In the genomic region with DNA sequence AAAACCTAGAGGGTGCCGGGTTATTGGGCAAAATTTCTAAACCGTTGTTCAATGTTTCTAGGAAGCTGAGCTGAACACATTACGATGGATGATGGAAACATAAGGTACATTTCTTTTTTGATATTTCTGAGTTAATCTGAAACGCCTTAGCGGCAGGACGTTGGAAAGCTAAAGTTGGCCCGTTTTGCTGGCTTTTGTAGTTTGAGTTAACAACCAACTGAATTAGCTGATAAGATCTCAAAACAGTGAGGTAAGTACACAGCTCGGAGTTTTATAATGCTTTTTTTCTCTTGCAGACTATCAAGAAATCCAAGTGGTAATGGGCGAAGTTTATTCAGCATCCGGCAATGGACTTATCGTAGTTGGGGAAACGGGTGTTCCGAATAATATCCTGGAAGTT, we compare ENCODE assay signal across 8 cellular contexts.
A peak's percentile ranks its signal among the peaks of the same experiment; 100 is the strongest.
DNase-seq lines count a peak whose midpoint lies in the region; ATAC-seq and TF ChIP-seq lines count a peak whose summit lies in the region.

No MANE protein-coding gene starts in this region.

- DNase-seq in AG04450 (ENCODE audit: low read depth, low spot score) (no peak), LNCaP clone FGC (ENCODE audit: low read depth) (peak; percentile 46), choroid plexus epithelial cell (ENCODE audit: low read depth) (no peak), NCI-H2107 treated with DMSO at 0.1 percent for 48 hours (lab: John Stamatoyannopoulos, UW; ENCODE audit: unreplicated experiment) (no peak)

- H3K4me1 ChIP-seq in muscle layer of duodenum (ENCODE audit: control insufficient read depth in 1 of 2, insufficient read depth in 2 of 2, low read length in 2 of 2), result peaks cover 10 to 16% of the 10 kb centered on the region in 2 donors

- H3K9me3 ChIP-seq in AG04450 (ENCODE audit: control insufficient read depth, insufficient read depth, low read length), result no peaks in the 10 kb centered on the region
- H3K9me3 ChIP-seq in muscle layer of duodenum (ENCODE audit: control insufficient read depth in 1 of 2, low read length in 2 of 2), result no peaks in the 10 kb centered on the region

- H3K27ac ChIP-seq in AG04450 (ENCODE audit: low read depth, low read length), result peak overlapping the region; percentile 83
- peak overlapping the region; percentile 97 for H3K27ac ChIP-seq in muscle layer of duodenum (ENCODE audit: low read length)

- no peaks in the 10 kb centered on the region for H3K36me3 ChIP-seq in muscle layer of duodenum (ENCODE audit: control insufficient read depth in 1 of 2, insufficient read depth in 2 of 2, low read length in 2 of 2)

- no peak for ATAC-seq in GM21423 (IDR thresholded peaks at IDR 0.05; ENCODE audit: unreplicated experiment)
- ATAC-seq in GM21367 (IDR thresholded peaks at IDR 0.05; ENCODE audit: unreplicated experiment), result no peak
- ATAC-seq in HG03045 (IDR thresholded peaks at IDR 0.05; ENCODE audit: unreplicated experiment), result no peak

- H3K27me3 ChIP-seq in AG04450 (ENCODE audit: control insufficient read depth, insufficient read depth, low read length), result no peaks in the 10 kb centered on the region
- no peaks in the 10 kb centered on the region for H3K27me3 ChIP-seq in muscle layer of duodenum (ENCODE audit: low read depth, low read length)

- CTCF ChIA-PET in AG04450 (lab: Charles Lee), result interaction anchor here (1.1 kb wide), 1 partner anchor 74 kb away, joined by 4 read pairs; a partner anchor contains a TSS

- H3K4me3 ChIP-seq in AG04450 (ENCODE audit: low read depth, low read length) (peak overlapping the region; percentile 87), LNCaP clone FGC (ENCODE audit: low read depth, low read length) (peak overlapping the region; percentile 77), choroid plexus epithelial cell (ENCODE audit: low read depth, low read length) (peak overlapping the region; percentile 91), muscle layer of duodenum (ENCODE audit: low read depth in 1 of 2, low read length in 2 of 2) (peak overlapping the region; percentile 68 to 96)

- POLR2A ChIA-PET in AG04450 (lab: Yijun Ruan, JAX), result interaction anchor here (0.9 kb wide), 2 partner anchors 67 to 74 kb away, joined by 4 to 5 read pairs; a partner anchor contains a TSS

- no peak for TF ChIP-seq CTCF in AG04450 (IDR thresholded peaks at IDR 0.05; ENCODE audit: low read depth, low read length)
- TF ChIP-seq CTCF in LNCaP clone FGC (IDR thresholded peaks at IDR 0.05; ENCODE audit: control insufficient read depth, extremely low read depth, insufficient read depth), result no peak
- no peak for TF ChIP-seq CTCF in choroid plexus epithelial cell (conservative IDR thresholded peaks at IDR 0.05; ENCODE audit: low read depth, low read length)
